In genomic region chr20:44540834-44541233, GRCh38 we compare ENCODE assay signal across 18 cellular contexts. TPM values are rescaled to one million over a fixed set of nuclear protein-coding genes. Genes with fewer than 3 reads are reported as not detected.
DNase-seq lines count a peak whose midpoint lies in the region; ATAC-seq, FAIRE-seq and TF ChIP-seq lines count a peak whose summit lies in the region.
"Had no signal": no experiment of that assay in that cellular context is flagged by ENCODE, and none has a peak within 500 bp of the region (broad histone marks: within the 10 kb centered on the region; RNA-seq: fewer than 3 reads in every experiment).

No MANE protein-coding gene starts in this region.

- BruUV-seq in MCF 10A (replicated peaks; lab: Mats Ljungman, UMichigan) = no TSS peak

- H3K4me1 Mint-ChIP-seq in MCF 10A (ENCODE audit: insufficient read depth, unreplicated experiment) = peaks cover 5% of the 10 kb centered on the region
- H3K4me1 Mint-ChIP-seq: natural killer cell had no signal

- no peaks in the 10 kb centered on the region for H3K27me3 ChIP-seq in breast epithelium
- H3K27me3 ChIP-seq in bronchial epithelial cell (ENCODE audit: control insufficient read depth, insufficient read depth, low read length) = no peaks in the 10 kb centered on the region
- H3K27me3 ChIP-seq: cardiac muscle cell, testis had no signal

- TF ChIP-seq POLR2A in breast epithelium (IDR thresholded peaks at IDR 0.05) = no peak

- no peaks in the 10 kb centered on the region for H3K4me1 ChIP-seq in breast epithelium

- no peak for FAIRE-seq in bronchial epithelial cell (lab: Jason Lieb, UNC)
- FAIRE-seq: D721Med had no signal

- TF ChIP-seq CTCF in MCF 10A (IDR thresholded peaks at IDR 0.05; ENCODE audit: unreplicated experiment) (no peak), breast epithelium (IDR thresholded peaks at IDR 0.05) (no peak), bronchial epithelial cell (IDR thresholded peaks at IDR 0.05; ENCODE audit: insufficient read depth, low read length, severe bottlenecking) (no peak)

- ATAC-seq in HG02642 (IDR thresholded peaks at IDR 0.05; ENCODE audit: poor library complexity, unreplicated experiment) (no peak), HG03432 (IDR thresholded peaks at IDR 0.05; ENCODE audit: unreplicated experiment) (no peak)
- ATAC-seq: natural killer cell, SK-N-SH treated with all-trans-retinoic acid at 6 μM for 48 hours had no signal

- H3K9me3 Mint-ChIP-seq in MCF 10A (ENCODE audit: unreplicated experiment) = no peaks in the 10 kb centered on the region
- H3K9me3 Mint-ChIP-seq: activated B cell treated with CpG ODN at 0.5 μM for 24 hours; activated T-cell treated with anti-CD3 and anti-CD28 coated beads, Interleukin-2, amount 50 U/mL, for 24 hours; natural killer cell had no signal

- POLR2A ChIA-PET in MCF 10A (lab: Yijun Ruan, JAX) = interaction anchor here (1.1 to 2.8 kb wide), 3 partner anchors 8 to 68 kb away, joined by 3 to 7 read pairs (median 4); no protein-coding TSS in a partner anchor

- H3K36me3 ChIP-seq in breast epithelium = no peaks in the 10 kb centered on the region
- no peaks in the 10 kb centered on the region for H3K36me3 ChIP-seq in bronchial epithelial cell (ENCODE audit: control insufficient read depth, insufficient read depth, low read length)
- H3K36me3 ChIP-seq: cardiac muscle cell had no signal

- intact Hi-C loops in MCF 10A (cut with micrococcal nuclease) = no loop called here
- intact Hi-C loops in breast epithelium (cut with DNase I; ENCODE audit: low total_unique reads) = no loop called here

- no peaks in the 10 kb centered on the region for H3K36me3 Mint-ChIP-seq in MCF 10A (ENCODE audit: insufficient read depth, unreplicated experiment)
- H3K36me3 Mint-ChIP-seq: natural killer cell had no signal

- H3K4me3 ChIP-seq in breast epithelium (no peak overlapping the region), bronchial epithelial cell (ENCODE audit: low read depth, low read length) (no peak overlapping the region)
- H3K4me3 ChIP-seq: cardiac muscle cell, testis had no signal

- no peak overlapping the region for H3K27ac ChIP-seq in breast epithelium
- H3K27ac ChIP-seq: 22Rv1, cardiac muscle cell had no signal

- H3K27ac Mint-ChIP-seq in MCF 10A (ENCODE audit: low read depth, unreplicated experiment) = no peak overlapping the region
- H3K27ac Mint-ChIP-seq: activated B cell treated with CpG ODN at 0.5 μM for 24 hours; activated T-cell treated with anti-CD3 and anti-CD28 coated beads, Interleukin-2, amount 50 U/mL, for 24 hours; natural killer cell had no signal

- no peak overlapping the region for H3K4me3 Mint-ChIP-seq in MCF 10A (ENCODE audit: unreplicated experiment)
- H3K4me3 Mint-ChIP-seq: activated B cell treated with CpG ODN at 0.5 μM for 24 hours; activated T-cell treated with anti-CD3 and anti-CD28 coated beads, Interleukin-2, amount 50 U/mL, for 24 hours; natural killer cell had no signal

- no peaks in the 10 kb centered on the region for H3K27me3 Mint-ChIP-seq in MCF 10A (ENCODE audit: insufficient read depth, unreplicated experiment)
- H3K27me3 Mint-ChIP-seq: activated B cell treated with CpG ODN at 0.5 μM for 24 hours; activated T-cell treated with anti-CD3 and anti-CD28 coated beads, Interleukin-2, amount 50 U/mL, for 24 hours had no signal

- DNase-seq in MCF 10A (ENCODE audit: unreplicated experiment) (peak; percentile 48), breast epithelium (ENCODE audit: low spot score in 2 of 2) (no peak), bronchial epithelial cell (ENCODE audit: low read depth) (peak; percentile 78), iPS-NIHi7 (ENCODE audit: extremely low spot score) (peak; percentile 51), SKM-1 treated with dmso at 0.1 percent for 144 hours (lab: John Stamatoyannopoulos, UW; ENCODE audit: unreplicated experiment) (no peak), NCI-H2029 treated with DMSO at 0.1 percent for 48 hours (lab: John Stamatoyannopoulos, UW) (no peak)
- DNase-seq: activated B cell treated with CpG ODN at 0.5 μM for 24 hours; activated T-cell treated with anti-CD3 and anti-CD28 coated beads, Interleukin-2, amount 50 U/mL, for 24 hours; erythroblast; natural killer cell; NCI-H1436 treated with DMSO at 0.1 percent for 48 hours; testis had no signal

- CTCF ChIA-PET in MCF 10A (lab: Yijun Ruan, JAX) = interaction anchor here (0.6 to 2.2 kb wide), 3 partner anchors 10 to 1607 kb away, joined by 3 to 6 read pairs (median 6); no protein-coding TSS in a partner anchor

- H3K9me3 ChIP-seq in breast epithelium = no peaks in the 10 kb centered on the region
- H3K9me3 ChIP-seq: testis had no signal

RNA-seq across cellular contexts. Expression of gene SERINC3, which starts 19.0 kb away (rescaled TPM):
- 104 and 126 TPM in 2 replicates for total RNA-seq in MCF 10A (2022)
- total RNA-seq in breast epithelium = 100 to 1,000 TPM in 2 of 3 donors, 10 to 100 TPM in 1; 91.1 to 254 (median 100) TPM
- 82.4 and 107 TPM in 2 replicates for total RNA-seq in bronchial epithelial cell

RNA-seq across cellular contexts. Expression of gene PKIG, which starts 41.5 kb away (rescaled TPM):
- 19.2 and 24.8 TPM in 2 replicates for total RNA-seq in MCF 10A (2022)
- 100 to 1,000 TPM in 1 of 3 donors, 10 to 100 TPM in 2; 59.9 to 102 (median 99.1) TPM for total RNA-seq in breast epithelium
- 8.4 and 15.0 TPM in 2 replicates for total RNA-seq in bronchial epithelial cell

Comparison
In these comparisons a context has a peak if more than half of its experiments do, and no peak if none do; other contexts are left out.
1. DNase-seq: peak in MCF 10A (single experiment), bronchial epithelial cell (single experiment) and iPS-NIHi7 (single experiment); none in breast epithelium (0 of 2), SKM-1 treated with dmso at 0.1 percent for 144 hours (single experiment) and NCI-H2029 treated with DMSO at 0.1 percent for 48 hours (single experiment).